Comparison of ENCODE assay signal across 20 cellular contexts in the genomic region with DNA sequence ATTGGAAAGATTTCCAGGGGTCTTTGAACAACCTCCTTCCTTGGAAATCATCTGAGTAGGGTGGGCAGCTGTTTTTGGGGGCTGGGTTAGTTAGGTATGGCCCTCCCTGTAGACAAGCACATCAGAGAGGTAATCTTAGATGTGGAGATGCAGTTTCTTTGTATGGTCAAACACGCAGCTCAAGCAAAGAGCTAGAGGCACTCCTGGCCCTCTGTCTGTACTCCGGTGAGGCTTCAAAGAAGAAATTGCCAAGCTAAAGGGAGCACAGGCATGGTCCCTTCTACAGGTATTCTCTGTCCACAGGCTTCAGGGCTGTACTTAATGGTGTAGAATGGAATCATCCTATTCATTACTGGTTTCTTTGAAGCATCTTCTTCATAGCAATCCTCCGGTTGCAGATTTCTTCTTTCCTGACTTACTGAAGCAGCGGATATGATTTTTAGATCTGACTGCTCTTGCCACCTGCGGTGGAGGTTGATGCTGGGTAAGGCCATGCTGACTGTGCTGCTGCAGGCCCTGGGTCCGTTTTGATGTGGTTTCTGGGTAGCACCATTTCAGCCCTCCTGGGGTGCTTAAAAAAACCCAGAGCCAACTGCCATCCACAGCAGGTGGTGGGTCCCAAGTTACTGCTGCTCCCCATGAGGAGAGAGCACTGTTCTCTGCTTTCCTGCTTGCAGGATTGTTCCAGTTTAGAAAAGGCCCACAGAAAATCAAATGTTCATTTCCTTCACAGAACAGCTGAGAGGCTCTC.
DNase-seq lines count a peak whose midpoint lies in the region; ATAC-seq and TF ChIP-seq lines count a peak whose summit lies in the region.
"Had no signal": no experiment of that assay in that cellular context is flagged by ENCODE, and none has a peak within 500 bp of the region (broad histone marks: within the 10 kb centered on the region; RNA-seq: fewer than 3 reads in every experiment).

No MANE protein-coding gene starts in this region.

- peaks cover 43 to 85% (median 67%) of the 10 kb centered on the region in 4 donors for H3K4me1 Mint-ChIP-seq in CD4-positive, alpha-beta memory T cell
- peaks cover 41% of the 10 kb centered on the region for H3K4me1 Mint-ChIP-seq in T-helper 1 cell treated with Interleukin-12 subunit alpha and Interleukin-12 subunit beta and Interleukin-4 antibody, amounts not matched to agents 30 μg/mL and 1 μg/mL, for 36 hours (ENCODE audit: low read depth)
- peaks cover 28% of the 10 kb centered on the region for H3K4me1 Mint-ChIP-seq in activated naive CD8-positive, alpha-beta T cell treated with anti-CD3 and anti-CD28 coated beads, Interleukin-2, amount 10 ng/mL, durations not matched to agents 7 days and 5 days
- H3K4me1 Mint-ChIP-seq in Caco-2 (ENCODE audit: low read depth, unreplicated experiment), result no peaks in the 10 kb centered on the region
- H3K4me1 Mint-ChIP-seq: nephron had no signal

- H3K79me2 ChIP-seq in PC-3 (ENCODE audit: low read length), result no peaks in the 10 kb centered on the region

- 86 to 98% (median 91%) methylated on average over 6 of the region's 6 CpGs for WGBS in heart left ventricle, 4 donors

- no peaks in the 10 kb centered on the region for H3K27me3 Mint-ChIP-seq in CD4-positive, alpha-beta memory T cell
- H3K27me3 Mint-ChIP-seq in T-helper 1 cell treated with Interleukin-12 subunit alpha and Interleukin-12 subunit beta and Interleukin-4 antibody, amounts not matched to agents 30 μg/mL and 1 μg/mL, for 36 hours (ENCODE audit: low read depth), result no peaks in the 10 kb centered on the region
- peaks cover 3% of the 10 kb centered on the region for H3K27me3 Mint-ChIP-seq in activated naive CD8-positive, alpha-beta T cell treated with anti-CD3 and anti-CD28 coated beads, Interleukin-2, amount 10 ng/mL, durations not matched to agents 7 days and 5 days
- H3K27me3 Mint-ChIP-seq in Caco-2 (ENCODE audit: insufficient read depth, unreplicated experiment), result no peaks in the 10 kb centered on the region

- no peak overlapping the region for H3K4me2 ChIP-seq in PC-3 (ENCODE audit: low read length)

- H3K9me3 Mint-ChIP-seq in CD4-positive, alpha-beta memory T cell, result peaks cover 0 to 5% (median 0%) of the 10 kb centered on the region in 8 donors
- H3K9me3 Mint-ChIP-seq in T-helper 1 cell treated with Interleukin-12 subunit alpha and Interleukin-12 subunit beta and Interleukin-4 antibody, amounts not matched to agents 30 μg/mL and 1 μg/mL, for 36 hours, result peaks cover 21% of the 10 kb centered on the region
- peaks cover 14% of the 10 kb centered on the region for H3K9me3 Mint-ChIP-seq in activated naive CD8-positive, alpha-beta T cell treated with anti-CD3 and anti-CD28 coated beads, Interleukin-2, amount 10 ng/mL, durations not matched to agents 7 days and 5 days
- H3K9me3 Mint-ChIP-seq in Caco-2 (ENCODE audit: unreplicated experiment), result no peaks in the 10 kb centered on the region
- H3K9me3 Mint-ChIP-seq: dendritic cell treated with granulocyte-macrophage colony-stimulating factor and Interleukin-4, amounts not matched to agents 40 ng/mL and 50 ng/mL, for 4 days had no signal

- BruUV-seq in PC-3 (replicated peaks; lab: Mats Ljungman, UMichigan) (no TSS peak), Caco-2 (replicated peaks; lab: Mats Ljungman, UMichigan) (no TSS peak)

- peak; percentile 51 for ATAC-seq in GM19023 (IDR thresholded peaks at IDR 0.05; ENCODE audit: unreplicated experiment)
- peak; percentile 96 for ATAC-seq in activated naive CD8-positive, alpha-beta T cell treated with anti-CD3 and anti-CD28 coated beads, Interleukin-2, amount 10 ng/mL, durations not matched to agents 7 days and 5 days (ENCODE audit: low read depth)
- no peak for ATAC-seq in heart left ventricle
- no peak for ATAC-seq in PC-3
- ATAC-seq: left ventricle myocardium superior had no signal

- H3K9ac ChIP-seq in PC-3 (ENCODE audit: low read length), result no peak overlapping the region

- H3K27ac Mint-ChIP-seq in CD4-positive, alpha-beta memory T cell, result peak overlapping the region; percentile 85 to 97 (median 90)
- H3K27ac Mint-ChIP-seq in T-helper 1 cell treated with Interleukin-12 subunit alpha and Interleukin-12 subunit beta and Interleukin-4 antibody, amounts not matched to agents 30 μg/mL and 1 μg/mL, for 36 hours, result peak overlapping the region; percentile 85
- H3K27ac Mint-ChIP-seq in activated naive CD8-positive, alpha-beta T cell treated with anti-CD3 and anti-CD28 coated beads, Interleukin-2, amount 10 ng/mL, durations not matched to agents 7 days and 5 days, result peak overlapping the region; percentile 96
- no peak overlapping the region for H3K27ac Mint-ChIP-seq in Caco-2 (ENCODE audit: unreplicated experiment)
- H3K27ac Mint-ChIP-seq: dendritic cell treated with granulocyte-macrophage colony-stimulating factor and Interleukin-4, amounts not matched to agents 40 ng/mL and 50 ng/mL, for 4 days; nephron had no signal

- H3F3A ChIP-seq in PC-3 (ENCODE audit: low read length, unreplicated experiment), result no peaks in the 10 kb centered on the region

- TF ChIP-seq CTCF in heart left ventricle (IDR thresholded peaks at IDR 0.05) (no peak), PC-3 (conservative IDR thresholded peaks at IDR 0.05; ENCODE audit: low read depth, low read length) (no peak), Caco-2 (IDR thresholded peaks at IDR 0.05; ENCODE audit: insufficient read depth in 1 of 2, low read depth in 1 of 2, low read length in 1 of 2, severe bottlenecking in 1 of 2, unreplicated experiment in 1 of 2) (no peak)

- peak overlapping the region; percentile 45 for H3K27ac ChIP-seq in CD4-positive, alpha-beta memory T cell (ENCODE audit: low read depth, low read length)
- peak overlapping the region in 1 of 12 donors; percentile 58 for H3K27ac ChIP-seq in heart left ventricle
- no peak overlapping the region for H3K27ac ChIP-seq in PC-3 (ENCODE audit: low read length)
- H3K27ac ChIP-seq: SJSA1, VCaP had no signal

- H3K9me3 ChIP-seq in CD4-positive, alpha-beta memory T cell (ENCODE audit: control insufficient read depth in 1 of 2, low read length in 2 of 2), result no peaks in the 10 kb centered on the region
- H3K9me3 ChIP-seq in heart left ventricle, result no peaks in the 10 kb centered on the region
- H3K9me3 ChIP-seq in PC-3 (ENCODE audit: low read length), result no peaks in the 10 kb centered on the region
- no peaks in the 10 kb centered on the region for H3K9me3 ChIP-seq in Caco-2
- H3K9me3 ChIP-seq: SJSA1 had no signal

- no peak overlapping the region for H2AFZ ChIP-seq in PC-3 (ENCODE audit: low read length)

- H3K4me1 ChIP-seq in CD4-positive, alpha-beta memory T cell (ENCODE audit: insufficient read depth, low read length), result peaks cover 50% of the 10 kb centered on the region
- H3K4me1 ChIP-seq in heart left ventricle, result no peaks in the 10 kb centered on the region
- H3K4me1 ChIP-seq in PC-3 (ENCODE audit: insufficient read depth, low read length), result no peaks in the 10 kb centered on the region
- H3K4me1 ChIP-seq in Caco-2, result no peaks in the 10 kb centered on the region
- H3K4me1 ChIP-seq: SJSA1 had no signal

- intact Hi-C loops in CD4-positive, alpha-beta memory T cell (cut with micrococcal nuclease), result loop anchor here (1.0 kb wide), 1 partner anchor 21 kb away; no protein-coding TSS in a partner anchor
- intact Hi-C loops in heart left ventricle (cut with DNase I), result no loop called here
- intact Hi-C loops in PC-3 (cut with micrococcal nuclease), result no loop called here
- intact Hi-C loops in Caco-2 (cut with micrococcal nuclease; ENCODE audit: unreplicated experiment), result no loop called here

- CTCF ChIA-PET in CD4-positive, alpha-beta memory T cell (lab: Charles Lee; ENCODE audit: partially characterized antibody), result interaction anchor here (0.6 to 3.2 kb wide), 9 partner anchors 14 to 318 kb away, joined by 3 to 10 read pairs (median 3); no protein-coding TSS in a partner anchor
- CTCF ChIA-PET in PC-3 (lab: Charles Lee), result no interaction called here
- CTCF ChIA-PET in Caco-2 (lab: Charles Lee), result interaction anchor here (0.6 kb wide), 1 partner anchor 10 kb away, joined by 3 read pairs; no protein-coding TSS in a partner anchor

- H3K36me3 Mint-ChIP-seq in CD4-positive, alpha-beta memory T cell, result no peaks in the 10 kb centered on the region
- H3K36me3 Mint-ChIP-seq in T-helper 1 cell treated with Interleukin-12 subunit alpha and Interleukin-12 subunit beta and Interleukin-4 antibody, amounts not matched to agents 30 μg/mL and 1 μg/mL, for 36 hours (ENCODE audit: low read depth), result peaks cover 20% of the 10 kb centered on the region
- peaks cover 10% of the 10 kb centered on the region for H3K36me3 Mint-ChIP-seq in activated naive CD8-positive, alpha-beta T cell treated with anti-CD3 and anti-CD28 coated beads, Interleukin-2, amount 10 ng/mL, durations not matched to agents 7 days and 5 days
- H3K36me3 Mint-ChIP-seq in Caco-2 (ENCODE audit: insufficient read depth, unreplicated experiment), result no peaks in the 10 kb centered on the region

- H4K20me1 ChIP-seq in PC-3 (ENCODE audit: low read length), result no peaks in the 10 kb centered on the region

- peak overlapping the region in 1 of 2 donors; percentile 17 for H3K4me3 ChIP-seq in CD4-positive, alpha-beta memory T cell (ENCODE audit: low read length in 2 of 2)
- H3K4me3 ChIP-seq in heart left ventricle, result no peak overlapping the region
- H3K4me3 ChIP-seq in PC-3 (ENCODE audit: low read length), result no peak overlapping the region
- H3K4me3 ChIP-seq in Caco-2 (ENCODE audit: low read depth, low read length), result no peak overlapping the region
- H3K4me3 ChIP-seq: SJSA1 had no signal

- DNase-seq in CD4-positive, alpha-beta memory T cell, result peak; percentile 52 to 63 (median 57)
- peak; percentile 53 for DNase-seq in activated naive CD8-positive, alpha-beta T cell treated with anti-CD3 and anti-CD28 coated beads, Interleukin-2, amount 10 ng/mL, durations not matched to agents 7 days and 5 days
- no peak for DNase-seq in heart left ventricle
- DNase-seq in PC-3, result no peak
- no peak for DNase-seq in Caco-2
- DNase-seq in globus pallidus (ENCODE audit: low spot score), result no peak
- DNase-seq: amygdala; hypothalamus; KBM-7; left ventricle myocardium superior; NCI-H2081 treated with DMSO at 0.1 percent for 48 hours; NK-92 treated with Interleukin-12 subunit alpha and Interleukin-12 subunit beta, amount 100 ng/mL, for 24 hours; retina; substantia nigra had no signal

- H3K36me3 ChIP-seq in CD4-positive, alpha-beta memory T cell (ENCODE audit: insufficient read depth, low read length), result no peaks in the 10 kb centered on the region
- H3K36me3 ChIP-seq in heart left ventricle (no peaks in the 10 kb centered on the region), PC-3 (ENCODE audit: low read depth, low read length) (no peaks in the 10 kb centered on the region), Caco-2 (ENCODE audit: control insufficient read depth, insufficient read depth, low read length) (no peaks in the 10 kb centered on the region)
- H3K36me3 ChIP-seq: SJSA1 had no signal

- TF ChIP-seq POLR2A in heart left ventricle (IDR thresholded peaks at IDR 0.05), result no peak

- POLR2A ChIA-PET in CD4-positive, alpha-beta memory T cell (lab: Charles Lee; ENCODE audit: partially characterized antibody), result interaction anchor here (0.7 to 7.2 kb wide), 10 partner anchors 10 to 319 kb away, joined by 3 to 97 read pairs (median 4); no protein-coding TSS in a partner anchor
- POLR2A ChIA-PET in activated naive CD8-positive, alpha-beta T cell treated with anti-CD3 and anti-CD28 coated beads, Interleukin-2, amount 10 ng/mL, durations not matched to agents 7 days and 5 days (lab: Charles Lee), result interaction anchor here (1.8 kb wide), 1 partner anchor 21 kb away, joined by 7 read pairs; no protein-coding TSS in a partner anchor
- POLR2A ChIA-PET in PC-3 (lab: Charles Lee; ENCODE audit: unreplicated experiment) (no interaction called here), Caco-2 (lab: Charles Lee) (no interaction called here)

- peak overlapping the region in 7 of 8 donors; percentile 50 to 81 (median 66) for H3K4me3 Mint-ChIP-seq in CD4-positive, alpha-beta memory T cell
- peak overlapping the region; percentile 41 for H3K4me3 Mint-ChIP-seq in T-helper 1 cell treated with Interleukin-12 subunit alpha and Interleukin-12 subunit beta and Interleukin-4 antibody, amounts not matched to agents 30 μg/mL and 1 μg/mL, for 36 hours
- peak overlapping the region; percentile 65 for H3K4me3 Mint-ChIP-seq in activated naive CD8-positive, alpha-beta T cell treated with anti-CD3 and anti-CD28 coated beads, Interleukin-2, amount 10 ng/mL, durations not matched to agents 7 days and 5 days
- no peak overlapping the region for H3K4me3 Mint-ChIP-seq in Caco-2 (ENCODE audit: unreplicated experiment)
- H3K4me3 Mint-ChIP-seq: dendritic cell treated with granulocyte-macrophage colony-stimulating factor and Interleukin-4, amounts not matched to agents 40 ng/mL and 50 ng/mL, for 4 days; nephron had no signal

- H3K9me2 ChIP-seq in PC-3 (replicated peaks; ENCODE audit: low read length), result no peaks in the 10 kb centered on the region

- H3K27me3 ChIP-seq in CD4-positive, alpha-beta memory T cell (ENCODE audit: insufficient read depth, low read length), result no peaks in the 10 kb centered on the region
- H3K27me3 ChIP-seq in heart left ventricle, result no peaks in the 10 kb centered on the region
- no peaks in the 10 kb centered on the region for H3K27me3 ChIP-seq in PC-3 (ENCODE audit: low read length)
- no peaks in the 10 kb centered on the region for H3K27me3 ChIP-seq in Caco-2 (replicated peaks; ENCODE audit: control insufficient read depth, insufficient read depth, low read length)
- H3K27me3 ChIP-seq: SJSA1 had no signal

Comparison
In these comparisons a context has a peak if more than half of its experiments do, and no peak if none do; other contexts are left out.
1. DNase-seq: peak in CD4-positive, alpha-beta memory T cell (5 of 5) and activated naive CD8-positive, alpha-beta T cell treated with anti-CD3 and anti-CD28 coated beads, Interleukin-2, amount 10 ng/mL, durations not matched to agents 7 days and 5 days (single experiment); none in heart left ventricle (0 of 5), PC-3 (single experiment), Caco-2 (0 of 2) and globus pallidus (single experiment).
2. ATAC-seq: peak in GM19023 (single experiment) and activated naive CD8-positive, alpha-beta T cell treated with anti-CD3 and anti-CD28 coated beads, Interleukin-2, amount 10 ng/mL, durations not matched to agents 7 days and 5 days (single experiment); none in heart left ventricle (0 of 4) and PC-3 (single experiment).
3. POLR2A ChIA-PET loops: an anchor here in CD4-positive, alpha-beta memory T cell (0.7 to 7.2 kb wide) and activated naive CD8-positive, alpha-beta T cell treated with anti-CD3 and anti-CD28 coated beads, Interleukin-2, amount 10 ng/mL, durations not matched to agents 7 days and 5 days (1.8 kb wide); none called in PC-3 and Caco-2.